In genomic region chr14:68703093-68703492, GRCh38 we compare ENCODE assay signal across 9 cellular contexts.
DNase-seq lines count a peak whose midpoint lies in the region; ATAC-seq lines count a peak whose summit lies in the region.
"Had no signal": no experiment of that assay in that cellular context is flagged by ENCODE, and none has a peak within 500 bp of the region (broad histone marks: within the 10 kb centered on the region; RNA-seq: fewer than 3 reads in every experiment).

No MANE protein-coding gene starts in this region.

- DNase-seq in activated CD4-positive, alpha-beta T cell treated with anti-CD3 and anti-CD28 coated beads for 36 hours: peak; percentile 63
- no peak for DNase-seq in activated CD4-positive, alpha-beta T cell treated with anti-CD3 and anti-CD28 coated beads, Interleukin-2, amount 10 ng/mL, durations not matched to agents 7 days and 5 days
- DNase-seq in MV-4-11 (lab: John Stamatoyannopoulos, UW): peak; percentile 20
- DNase-seq in renal cortical epithelial cell (ENCODE audit: low read depth): peak; percentile 82
- DNase-seq in NCI-H2227 treated with DMSO at 0.1 percent for 48 hours (lab: John Stamatoyannopoulos, UW): no peak
- no peak for DNase-seq in DMS 273 treated with DMSO at 0.1 percent for 48 hours (lab: John Stamatoyannopoulos, UW)
- no peak for DNase-seq in Karpas-422
- DNase-seq: activated CD4-positive, alpha-beta T cell treated with anti-CD3 and anti-CD28 coated beads, Interleukin-2, amount 50 U/mL, for 4 hours had no signal

- no peaks in the 10 kb centered on the region for H3K79me2 ChIP-seq in Karpas-422 (ENCODE audit: low read length)

- no peaks in the 10 kb centered on the region for H3K36me3 ChIP-seq in Karpas-422 (ENCODE audit: insufficient read depth, low read length)

- H3K4me3 ChIP-seq in Karpas-422 (ENCODE audit: low read length): no peak overlapping the region

- no peaks in the 10 kb centered on the region for H3K9me2 ChIP-seq in Karpas-422 (replicated peaks; ENCODE audit: insufficient read depth, low read length)

- no peak overlapping the region for H3K27ac Mint-ChIP-seq in activated CD4-positive, alpha-beta T cell treated with anti-CD3 and anti-CD28 coated beads for 36 hours
- no peak overlapping the region for H3K27ac Mint-ChIP-seq in activated CD4-positive, alpha-beta T cell treated with anti-CD3 and anti-CD28 coated beads, Interleukin-2, amount 10 ng/mL, durations not matched to agents 7 days and 5 days
- H3K27ac Mint-ChIP-seq in dendritic cell treated with granulocyte-macrophage colony-stimulating factor and Interleukin-4, amounts not matched to agents 40 ng/mL and 50 ng/mL, for 4 days: peak overlapping the region; percentile 60

- no peak overlapping the region for H2AFZ ChIP-seq in Karpas-422 (ENCODE audit: low read length)

- H3K9me3 ChIP-seq in Karpas-422 (ENCODE audit: low read length): no peaks in the 10 kb centered on the region

- CTCF ChIA-PET in activated CD4-positive, alpha-beta T cell treated with anti-CD3 and anti-CD28 coated beads for 36 hours (lab: Charles Lee): interaction anchor here (0.9 kb wide), 1 partner anchor 116 kb away, joined by 5 read pairs; no protein-coding TSS in a partner anchor
- CTCF ChIA-PET in activated CD4-positive, alpha-beta T cell treated with anti-CD3 and anti-CD28 coated beads, Interleukin-2, amount 10 ng/mL, durations not matched to agents 7 days and 5 days (lab: Charles Lee): interaction anchor here (1.1 to 1.5 kb wide), 2 partner anchors 15 to 20 kb away, joined by 4 read pairs; no protein-coding TSS in a partner anchor

- ATAC-seq in activated CD4-positive, alpha-beta T cell treated with anti-CD3 and anti-CD28 coated beads for 36 hours: peak; percentile 98

- no peaks in the 10 kb centered on the region for H3K36me3 Mint-ChIP-seq in activated CD4-positive, alpha-beta T cell treated with anti-CD3 and anti-CD28 coated beads for 36 hours (ENCODE audit: low read depth)
- peaks cover 6% of the 10 kb centered on the region for H3K36me3 Mint-ChIP-seq in activated CD4-positive, alpha-beta T cell treated with anti-CD3 and anti-CD28 coated beads, Interleukin-2, amount 10 ng/mL, durations not matched to agents 7 days and 5 days (ENCODE audit: low read depth)
- no peaks in the 10 kb centered on the region for H3K36me3 Mint-ChIP-seq in dendritic cell treated with granulocyte-macrophage colony-stimulating factor and Interleukin-4, amounts not matched to agents 40 ng/mL and 50 ng/mL, for 4 days (ENCODE audit: low read depth)

- intact Hi-C loops in activated CD4-positive, alpha-beta T cell treated with anti-CD3 and anti-CD28 coated beads for 36 hours (cut with DNase I, micrococcal nuclease): no loop called here
- intact Hi-C loops in dendritic cell treated with granulocyte-macrophage colony-stimulating factor and Interleukin-4, amounts not matched to agents 40 ng/mL and 50 ng/mL, for 4 days (cut with micrococcal nuclease): no loop called here

- H3K27me3 ChIP-seq in Karpas-422 (ENCODE audit: low read length): no peaks in the 10 kb centered on the region

- H3K9ac ChIP-seq in Karpas-422 (ENCODE audit: low read length): no peak overlapping the region

- no peak overlapping the region for H3K4me2 ChIP-seq in Karpas-422 (ENCODE audit: low read depth, low read length, poor library complexity, severe bottlenecking)

- no peaks in the 10 kb centered on the region for H3K9me3 Mint-ChIP-seq in activated CD4-positive, alpha-beta T cell treated with anti-CD3 and anti-CD28 coated beads for 36 hours (ENCODE audit: low read depth)
- peaks cover 2% of the 10 kb centered on the region for H3K9me3 Mint-ChIP-seq in activated CD4-positive, alpha-beta T cell treated with anti-CD3 and anti-CD28 coated beads, Interleukin-2, amount 10 ng/mL, durations not matched to agents 7 days and 5 days
- no peaks in the 10 kb centered on the region for H3K9me3 Mint-ChIP-seq in dendritic cell treated with granulocyte-macrophage colony-stimulating factor and Interleukin-4, amounts not matched to agents 40 ng/mL and 50 ng/mL, for 4 days

- H3K4me3 Mint-ChIP-seq in activated CD4-positive, alpha-beta T cell treated with anti-CD3 and anti-CD28 coated beads for 36 hours: no peak overlapping the region
- no peak overlapping the region for H3K4me3 Mint-ChIP-seq in activated CD4-positive, alpha-beta T cell treated with anti-CD3 and anti-CD28 coated beads, Interleukin-2, amount 10 ng/mL, durations not matched to agents 7 days and 5 days
- no peak overlapping the region for H3K4me3 Mint-ChIP-seq in dendritic cell treated with granulocyte-macrophage colony-stimulating factor and Interleukin-4, amounts not matched to agents 40 ng/mL and 50 ng/mL, for 4 days

- no peak overlapping the region for H3K27ac ChIP-seq in Karpas-422 (ENCODE audit: low read length)

- H3K4me1 Mint-ChIP-seq in activated CD4-positive, alpha-beta T cell treated with anti-CD3 and anti-CD28 coated beads for 36 hours: peaks cover 7% of the 10 kb centered on the region
- H3K4me1 Mint-ChIP-seq in activated CD4-positive, alpha-beta T cell treated with anti-CD3 and anti-CD28 coated beads, Interleukin-2, amount 10 ng/mL, durations not matched to agents 7 days and 5 days: peaks cover 3% of the 10 kb centered on the region
- H3K4me1 Mint-ChIP-seq in dendritic cell treated with granulocyte-macrophage colony-stimulating factor and Interleukin-4, amounts not matched to agents 40 ng/mL and 50 ng/mL, for 4 days (ENCODE audit: low read depth): peaks cover 53% of the 10 kb centered on the region

- no peaks in the 10 kb centered on the region for H4K20me1 ChIP-seq in Karpas-422 (ENCODE audit: insufficient read depth, low read depth, low read length)

- H3K4me1 ChIP-seq in Karpas-422 (ENCODE audit: low read length): no peaks in the 10 kb centered on the region

- no peaks in the 10 kb centered on the region for H3K27me3 Mint-ChIP-seq in activated CD4-positive, alpha-beta T cell treated with anti-CD3 and anti-CD28 coated beads for 36 hours
- no peaks in the 10 kb centered on the region for H3K27me3 Mint-ChIP-seq in activated CD4-positive, alpha-beta T cell treated with anti-CD3 and anti-CD28 coated beads, Interleukin-2, amount 10 ng/mL, durations not matched to agents 7 days and 5 days
- H3K27me3 Mint-ChIP-seq in dendritic cell treated with granulocyte-macrophage colony-stimulating factor and Interleukin-4, amounts not matched to agents 40 ng/mL and 50 ng/mL, for 4 days: peaks cover 11% of the 10 kb centered on the region

- POLR2A ChIA-PET in activated CD4-positive, alpha-beta T cell treated with anti-CD3 and anti-CD28 coated beads for 36 hours (lab: Charles Lee): interaction anchor here (0.5 to 1.3 kb wide), 2 partner anchors 87 to 115 kb away, joined by 3 to 4 read pairs; no protein-coding TSS in a partner anchor
- POLR2A ChIA-PET in activated CD4-positive, alpha-beta T cell treated with anti-CD3 and anti-CD28 coated beads, Interleukin-2, amount 10 ng/mL, durations not matched to agents 7 days and 5 days (lab: Charles Lee): no interaction called here

Comparison
In these comparisons a context has a peak if more than half of its experiments do, and no peak if none do; other contexts are left out.
1. DNase-seq: peak in activated CD4-positive, alpha-beta T cell treated with anti-CD3 and anti-CD28 coated beads for 36 hours (single experiment), MV-4-11 (single experiment) and renal cortical epithelial cell (single experiment); none in activated CD4-positive, alpha-beta T cell treated with anti-CD3 and anti-CD28 coated beads, Interleukin-2, amount 10 ng/mL, durations not matched to agents 7 days and 5 days (single experiment), NCI-H2227 treated with DMSO at 0.1 percent for 48 hours (single experiment), DMS 273 treated with DMSO at 0.1 percent for 48 hours (single experiment) and Karpas-422 (single experiment).